ENCODE assay signal across 16 cellular contexts in the genomic region with DNA sequence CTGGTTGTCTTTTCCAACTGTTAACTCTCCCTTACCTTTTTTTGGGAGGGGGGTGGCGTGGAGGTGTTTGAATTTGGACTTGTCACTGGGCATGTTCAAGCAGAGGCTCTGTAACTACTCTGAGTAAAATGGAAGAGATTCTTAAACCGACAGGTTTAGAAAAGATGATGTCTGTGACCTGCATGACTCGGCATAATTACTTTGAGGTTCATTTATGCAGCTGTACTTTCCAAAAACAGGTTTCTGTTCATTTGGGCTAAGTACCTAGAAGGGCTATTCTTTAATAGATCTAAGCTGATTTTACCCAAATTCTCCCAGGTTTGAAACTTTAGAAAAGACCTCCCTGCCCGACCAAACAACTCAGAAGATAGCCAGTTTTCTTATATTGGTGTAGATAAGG.
DNase-seq lines count a peak whose midpoint lies in the region; ATAC-seq and TF ChIP-seq lines count a peak whose summit lies in the region.
"Had no signal": no experiment of that assay in that cellular context is flagged by ENCODE, and none has a peak within 500 bp of the region (broad histone marks: within the 10 kb centered on the region; RNA-seq: fewer than 3 reads in every experiment).

No MANE protein-coding gene starts in this region.

- intact Hi-C loops in activated CD4-positive, alpha-beta T cell treated with anti-CD3 and anti-CD28 coated beads for 36 hours (cut with DNase I, micrococcal nuclease): no loop called here
- intact Hi-C loops in heart left ventricle (cut with DNase I): no loop called here

- H3K4me3 Mint-ChIP-seq in activated CD4-positive, alpha-beta T cell treated with anti-CD3 and anti-CD28 coated beads for 36 hours: no peak overlapping the region
- no peak overlapping the region for H3K4me3 Mint-ChIP-seq in activated naive CD8-positive, alpha-beta T cell treated with anti-CD3 and anti-CD28 coated beads for 36 hours
- no peak overlapping the region for H3K4me3 Mint-ChIP-seq in naive thymus-derived CD8-positive, alpha-beta T cell

- ATAC-seq in activated CD4-positive, alpha-beta T cell treated with anti-CD3 and anti-CD28 coated beads for 36 hours: no peak
- ATAC-seq in HG02798 (IDR thresholded peaks at IDR 0.05; ENCODE audit: poor library complexity, unreplicated experiment): peak; percentile 48
- no peak for ATAC-seq in naive thymus-derived CD8-positive, alpha-beta T cell
- ATAC-seq in heart left ventricle: no peak

- H3K27ac ChIP-seq in heart left ventricle (peak overlapping the region in 1 of 12 donors; percentile 12), substantia nigra (ENCODE audit: low read depth, low read length, poor library complexity, severe bottlenecking) (no peak overlapping the region)
- H3K27ac ChIP-seq: SJSA1 had no signal

- DNase-seq in activated CD4-positive, alpha-beta T cell treated with anti-CD3 and anti-CD28 coated beads for 36 hours: no peak
- DNase-seq in activated CD4-positive, alpha-beta T cell treated with anti-CD3 and anti-CD28 coated beads for 1 hour: no peak
- DNase-seq in activated naive CD8-positive, alpha-beta T cell treated with anti-CD3 and anti-CD28 coated beads for 36 hours: no peak
- no peak for DNase-seq in naive thymus-derived CD8-positive, alpha-beta T cell
- no peak for DNase-seq in heart left ventricle
- no peak for DNase-seq in substantia nigra (lab: John Stamatoyannopoulos, UW)
- DNase-seq in iPS-NIHi7 (ENCODE audit: extremely low spot score): no peak
- DNase-seq: activated CD8-positive, alpha-beta memory T cell treated with anti-CD3 and anti-CD28 coated beads, Interleukin-2, amount 50 U/mL, for 48 hours; anterior cingulate cortex; foreskin melanocyte; GF-D8; GOT3; mesenchymal stem cell; small intestine had no signal

- no peaks in the 10 kb centered on the region for H3K27me3 ChIP-seq in heart left ventricle
- H3K27me3 ChIP-seq: SJSA1 had no signal

- H3K4me3 ChIP-seq in heart left ventricle: no peak overlapping the region
- H3K4me3 ChIP-seq: SJSA1 had no signal

- H3K9me3 ChIP-seq in heart left ventricle: peaks cover 0 to 11% (median 0%) of the 10 kb centered on the region in 12 donors
- H3K9me3 ChIP-seq: SJSA1 had no signal

- peaks cover 63% of the 10 kb centered on the region for H3K4me1 Mint-ChIP-seq in activated CD4-positive, alpha-beta T cell treated with anti-CD3 and anti-CD28 coated beads for 36 hours
- H3K4me1 Mint-ChIP-seq in activated naive CD8-positive, alpha-beta T cell treated with anti-CD3 and anti-CD28 coated beads for 36 hours: peaks cover 53% of the 10 kb centered on the region
- H3K4me1 Mint-ChIP-seq in naive thymus-derived CD8-positive, alpha-beta T cell: peaks cover 27 to 68% (median 66%) of the 10 kb centered on the region in 4 donors

- no peak for TF ChIP-seq POLR2A in heart left ventricle (IDR thresholded peaks at IDR 0.05)

- WGBS in heart left ventricle, 4 donors: 87 to 93% (median 91%) methylated on average over 4 of the region's 4 CpGs

- H3K36me3 ChIP-seq in heart left ventricle: peaks cover 0 to 19% (median 2%) of the 10 kb centered on the region in 9 donors

- no peak for TF ChIP-seq CTCF in heart left ventricle (IDR thresholded peaks at IDR 0.05)

- H3K27ac Mint-ChIP-seq in activated CD4-positive, alpha-beta T cell treated with anti-CD3 and anti-CD28 coated beads for 36 hours: peak overlapping the region; percentile 72
- H3K27ac Mint-ChIP-seq in activated naive CD8-positive, alpha-beta T cell treated with anti-CD3 and anti-CD28 coated beads for 36 hours: peak overlapping the region; percentile 74
- peak overlapping the region in 6 of 10 donors; percentile 16 to 74 (median 46) for H3K27ac Mint-ChIP-seq in naive thymus-derived CD8-positive, alpha-beta T cell

- peaks cover under 1% of the 10 kb centered on the region for H3K9me3 Mint-ChIP-seq in activated CD4-positive, alpha-beta T cell treated with anti-CD3 and anti-CD28 coated beads for 36 hours (ENCODE audit: low read depth)
- H3K9me3 Mint-ChIP-seq in activated naive CD8-positive, alpha-beta T cell treated with anti-CD3 and anti-CD28 coated beads for 36 hours: no peaks in the 10 kb centered on the region
- no peaks in the 10 kb centered on the region for H3K9me3 Mint-ChIP-seq in naive thymus-derived CD8-positive, alpha-beta T cell

- POLR2A ChIA-PET in activated CD4-positive, alpha-beta T cell treated with anti-CD3 and anti-CD28 coated beads for 36 hours (lab: Charles Lee): interaction anchor here (0.7 to 1.7 kb wide), 3 partner anchors 12 to 331 kb away, joined by 3 to 5 read pairs (median 4); a partner anchor contains a TSS
- POLR2A ChIA-PET in naive thymus-derived CD8-positive, alpha-beta T cell (lab: Charles Lee): no interaction called here

- peaks cover 0 to 60% (median 16%) of the 10 kb centered on the region in 12 donors for H3K4me1 ChIP-seq in heart left ventricle
- H3K4me1 ChIP-seq: SJSA1 had no signal

- H3K36me3 Mint-ChIP-seq in activated CD4-positive, alpha-beta T cell treated with anti-CD3 and anti-CD28 coated beads for 36 hours (ENCODE audit: low read depth): peaks cover 41% of the 10 kb centered on the region
- peaks cover 44% of the 10 kb centered on the region for H3K36me3 Mint-ChIP-seq in activated naive CD8-positive, alpha-beta T cell treated with anti-CD3 and anti-CD28 coated beads for 36 hours
- peaks cover 0 to 48% (median 10%) of the 10 kb centered on the region in 3 donors for H3K36me3 Mint-ChIP-seq in naive thymus-derived CD8-positive, alpha-beta T cell

- H3K27me3 Mint-ChIP-seq in activated CD4-positive, alpha-beta T cell treated with anti-CD3 and anti-CD28 coated beads for 36 hours: no peaks in the 10 kb centered on the region
- no peaks in the 10 kb centered on the region for H3K27me3 Mint-ChIP-seq in activated naive CD8-positive, alpha-beta T cell treated with anti-CD3 and anti-CD28 coated beads for 36 hours
- H3K27me3 Mint-ChIP-seq in naive thymus-derived CD8-positive, alpha-beta T cell: no peaks in the 10 kb centered on the region

- CTCF ChIA-PET in activated CD4-positive, alpha-beta T cell treated with anti-CD3 and anti-CD28 coated beads for 36 hours (lab: Charles Lee): interaction anchor here (0.6 to 1.4 kb wide), 2 partner anchors 11 to 83 kb away, joined by 3 read pairs; a partner anchor contains a TSS
